9 cellular contexts compared by ENCODE assay signal in the genomic region with DNA sequence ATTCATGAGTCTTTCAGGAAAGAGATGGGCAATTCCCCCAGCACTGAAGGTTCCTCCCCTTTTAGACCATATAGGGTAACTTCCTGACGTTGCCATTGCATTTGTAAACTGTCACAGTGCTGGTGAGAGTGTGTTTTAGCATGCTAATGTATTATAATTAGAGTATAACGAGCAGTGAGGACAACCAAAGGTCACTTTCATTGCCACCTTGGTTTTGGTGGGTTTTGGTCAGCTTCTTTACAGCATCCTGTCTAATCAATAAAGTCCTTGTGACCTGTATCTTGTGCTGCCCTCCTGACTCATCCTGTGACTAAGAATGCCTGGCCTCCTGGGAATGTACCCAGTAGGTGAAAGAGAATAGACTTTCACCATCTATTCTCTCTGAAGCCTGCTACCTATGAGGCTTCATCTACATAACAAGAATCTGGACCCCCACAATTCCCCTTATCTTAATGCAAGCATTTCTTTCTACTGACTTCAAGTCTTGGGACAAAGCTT.
DNase-seq lines count a peak whose midpoint lies in the region; ATAC-seq, FAIRE-seq and TF ChIP-seq lines count a peak whose summit lies in the region.
"Had no signal": no experiment of that assay in that cellular context is flagged by ENCODE, and none has a peak within 500 bp of the region (broad histone marks: within the 10 kb centered on the region; RNA-seq: fewer than 3 reads in every experiment).

No MANE protein-coding gene starts in this region.

- TF ChIP-seq EP300 in upper lobe of left lung (IDR thresholded peaks at IDR 0.05), result no peak

- TF ChIP-seq POLR2A in GM12892 (IDR thresholded peaks at IDR 0.05; ENCODE audit: low read depth, low read length) (no peak), NB4 (IDR thresholded peaks at IDR 0.05; ENCODE audit: extremely low read depth, insufficient read length) (no peak), upper lobe of left lung (IDR thresholded peaks at IDR 0.05) (no peak)

- H3K4me3 ChIP-seq in H7 (ENCODE audit: insufficient read depth, low read depth, low read length) (no peak overlapping the region), NB4 (ENCODE audit: low read depth, low read length) (no peak overlapping the region), fibroblast of pulmonary artery (replicated peaks; ENCODE audit: low read depth, low read length) (no peak overlapping the region), upper lobe of left lung (no peak overlapping the region)
- H3K4me3 ChIP-seq: pancreas had no signal

- FAIRE-seq in GM12892 (lab: Jason Lieb, UNC), result peak; percentile 80
- FAIRE-seq: pancreas had no signal

- DNase-seq in GM12892 (ENCODE audit: insufficient read length), result no peak
- DNase-seq in H7, result peak; percentile 79
- DNase-seq in NB4 (ENCODE audit: low read depth), result peak; percentile 27
- peak; percentile 33 for DNase-seq in fibroblast of pulmonary artery (ENCODE audit: low read depth)
- DNase-seq in upper lobe of left lung, result no peak
- no peak for DNase-seq in NCI-H748 treated with DMSO at 0.1 percent for 48 hours (lab: John Stamatoyannopoulos, UW)
- DNase-seq in stimulated activated naive CD4-positive, alpha-beta T cell treated with Interleukin-2 at 50 U/mL for 16 hours (lab: John Stamatoyannopoulos, UW), result no peak
- DNase-seq: pancreas had no signal

- no peak for TF ChIP-seq CTCF in NB4 (IDR thresholded peaks at IDR 0.05; ENCODE audit: low read depth, low read length)
- no peak for TF ChIP-seq CTCF in fibroblast of pulmonary artery (IDR thresholded peaks at IDR 0.05; ENCODE audit: low read length, missing control alignments)
- no peak for TF ChIP-seq CTCF in upper lobe of left lung (IDR thresholded peaks at IDR 0.05)

- H3K36me3 ChIP-seq in H7 (replicated peaks; ENCODE audit: control insufficient read depth, insufficient read depth, low read length) (no peaks in the 10 kb centered on the region), upper lobe of left lung (no peaks in the 10 kb centered on the region)
- H3K36me3 ChIP-seq: pancreas had no signal

- no peak overlapping the region for H3K27ac ChIP-seq in upper lobe of left lung
- H3K27ac ChIP-seq: pancreas had no signal

- ATAC-seq in GM19324 (IDR thresholded peaks at IDR 0.05; ENCODE audit: low FRiP score, unreplicated experiment) (no peak), upper lobe of left lung (ENCODE audit: low FRiP score in 2 of 2) (no peak)

- WGBS in upper lobe of left lung, 2 donors, result 74 to 85% methylated on average over 2 of the region's 2 CpGs

- H3K9me3 ChIP-seq in upper lobe of left lung, result no peaks in the 10 kb centered on the region
- H3K9me3 ChIP-seq: pancreas had no signal

- peaks cover 4 to 23% (median 17%) of the 10 kb centered on the region in 4 donors for H3K4me1 ChIP-seq in upper lobe of left lung
- H3K4me1 ChIP-seq: pancreas had no signal

- H3K27me3 ChIP-seq in H7 (ENCODE audit: control insufficient read depth, insufficient read depth, low read length), result no peaks in the 10 kb centered on the region
- no peaks in the 10 kb centered on the region for H3K27me3 ChIP-seq in upper lobe of left lung
- H3K27me3 ChIP-seq: pancreas had no signal

Comparison
In these comparisons a context has a peak if more than half of its experiments do, and no peak if none do; other contexts are left out.
1. DNase-seq: peak in H7 (single experiment), NB4 (single experiment) and fibroblast of pulmonary artery (single experiment); none in GM12892 (single experiment), upper lobe of left lung (0 of 2), NCI-H748 treated with DMSO at 0.1 percent for 48 hours (single experiment) and stimulated activated naive CD4-positive, alpha-beta T cell treated with Interleukin-2 at 50 U/mL for 16 hours (single experiment).